In the genomic region with DNA sequence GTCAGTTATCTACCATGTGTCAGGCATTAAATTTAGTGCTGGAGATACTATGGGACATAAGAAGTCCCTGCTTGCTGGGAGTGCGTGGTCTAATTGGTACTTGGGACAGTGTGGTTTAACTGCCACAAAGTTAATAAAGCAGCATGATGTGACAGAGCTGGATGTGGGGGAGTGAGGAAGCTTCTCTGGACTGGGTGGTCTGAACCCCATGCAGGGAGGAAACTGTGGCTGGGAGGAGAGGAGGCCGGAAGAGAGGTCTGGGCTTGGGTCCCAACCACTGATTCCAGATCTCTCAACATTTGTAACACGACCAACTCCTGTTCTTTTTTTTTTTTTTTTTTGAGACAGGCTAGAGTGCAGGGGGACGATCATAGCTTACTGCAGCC, we compare ENCODE assay signal across 11 cellular contexts. TPM values are rescaled to one million over a fixed set of nuclear protein-coding genes. Genes with fewer than 3 reads are reported as not detected.
DNase-seq lines count a peak whose midpoint lies in the region; ATAC-seq and TF ChIP-seq lines count a peak whose summit lies in the region.
"Had no signal": no experiment of that assay in that cellular context is flagged by ENCODE, and none has a peak within 500 bp of the region (broad histone marks: within the 10 kb centered on the region; RNA-seq: fewer than 3 reads in every experiment).

No MANE protein-coding gene starts in this region.

- no peaks in the 10 kb centered on the region for H3K36me3 ChIP-seq in PC-9 (ENCODE audit: low read depth)
- H3K36me3 ChIP-seq: neural progenitor cell had no signal

- ATAC-seq in GM18909 (IDR thresholded peaks at IDR 0.05; ENCODE audit: poor library complexity, unreplicated experiment) (peak; percentile 28), HG03097 (IDR thresholded peaks at IDR 0.05; ENCODE audit: low FRiP score, unreplicated experiment) (peak; percentile 36), GM21360 (IDR thresholded peaks at IDR 0.05; ENCODE audit: unreplicated experiment) (no peak), GM18505 (IDR thresholded peaks at IDR 0.05; ENCODE audit: unreplicated experiment) (no peak)

- H3K27me3 ChIP-seq in PC-9 (ENCODE audit: insufficient read depth, low read depth) = no peaks in the 10 kb centered on the region
- H3K27me3 ChIP-seq: neural progenitor cell had no signal

- H3K36me3 Mint-ChIP-seq in neural crest cell (ENCODE audit: low read depth) = no peaks in the 10 kb centered on the region

- H3K9me2 ChIP-seq in PC-9 (ENCODE audit: insufficient read depth) = no peaks in the 10 kb centered on the region

- CTCF ChIA-PET in PC-9 (lab: Charles Lee) = no interaction called here

- peaks cover 8% of the 10 kb centered on the region for H3K4me1 ChIP-seq in PC-9 (replicated peaks; ENCODE audit: insufficient read depth)

- no peak overlapping the region for H3K4me3 Mint-ChIP-seq in neural crest cell
- H3K4me3 Mint-ChIP-seq: neural progenitor cell had no signal

- no peak for TF ChIP-seq POLR2A in GM18505 (IDR thresholded peaks at IDR 0.05; ENCODE audit: borderline replicate concordance, extremely low read depth, insufficient read depth, insufficient read length)

- H4K20me1 ChIP-seq in PC-9 (ENCODE audit: insufficient read depth) = 0 out of 2 replicates have a peak, but pooled peaks cover 2% of the 10 kb centered on the region

- 0 out of 2 replicates have a peak, but pooled peaks cover 5% of the 10 kb centered on the region for H3F3A ChIP-seq in PC-9 (ENCODE audit: insufficient read depth, low read depth)

- intact Hi-C loops in PC-9 (cut with micrococcal nuclease; ENCODE audit: unreplicated experiment) = no loop called here

- no peak overlapping the region for H3K4me2 ChIP-seq in PC-9
- H3K4me2 ChIP-seq: neural progenitor cell had no signal

- DNase-seq in SKM-1 treated with dmso at 0.1 percent for 144 hours (lab: John Stamatoyannopoulos, UW; ENCODE audit: unreplicated experiment) = peak; percentile 64
- DNase-seq in neural crest cell (ENCODE audit: low read depth, low spot score) = no peak
- no peak for DNase-seq in NCI-H510A (lab: John Stamatoyannopoulos, UW)
- no peak for DNase-seq in PC-9
- DNase-seq: NCI-H524, T-helper 9 cell had no signal

- no TSS peak for BruUV-seq in PC-9 (replicated peaks; lab: Mats Ljungman, UMichigan)

- no peak overlapping the region for H3K4me3 ChIP-seq in PC-9
- H3K4me3 ChIP-seq: neural progenitor cell had no signal

- no peak overlapping the region for H2AFZ ChIP-seq in PC-9
- H2AFZ ChIP-seq: neural progenitor cell had no signal

- H3K9me3 Mint-ChIP-seq in neural crest cell = no peaks in the 10 kb centered on the region
- H3K9me3 Mint-ChIP-seq: neural progenitor cell had no signal

- peaks cover 57% of the 10 kb centered on the region for H3K79me2 ChIP-seq in PC-9 (ENCODE audit: low read depth)

- no peaks in the 10 kb centered on the region for H3K27me3 Mint-ChIP-seq in neural crest cell (ENCODE audit: low read depth)

- POLR2A ChIA-PET in PC-9 (lab: Charles Lee; ENCODE audit: unreplicated experiment) = no interaction called here

- H3K9me3 ChIP-seq in PC-9 (ENCODE audit: insufficient read depth, low read depth) = no peaks in the 10 kb centered on the region

- H3K27ac Mint-ChIP-seq in neural crest cell (ENCODE audit: unreplicated experiment) = peak overlapping the region; percentile 37
- H3K27ac Mint-ChIP-seq: neural progenitor cell had no signal

- peaks cover 20% of the 10 kb centered on the region for H3K4me1 Mint-ChIP-seq in neural crest cell

- H3K27ac ChIP-seq in PC-9 = no peak overlapping the region
- H3K27ac ChIP-seq: neural progenitor cell had no signal

- no peak for TF ChIP-seq CTCF in neural crest cell (conservative IDR thresholded peaks at IDR 0.05)
- no peak for TF ChIP-seq CTCF in PC-9 (conservative IDR thresholded peaks at IDR 0.05)

RNA-seq across cellular contexts. Expression of gene ST3GAL4, which starts 37.1 kb away (rescaled TPM):
- total RNA-seq in neural crest cell = 22.4 and 23.1 TPM in 2 replicates
- 44.1 and 46.2 TPM in 2 replicates for total RNA-seq in PC-9 (2021)

Comparison
In these comparisons a context has a peak if more than half of its experiments do, and no peak if none do; other contexts are left out.
1. ATAC-seq: peak in GM18909 (single experiment) and HG03097 (single experiment); none in GM21360 (single experiment) and GM18505 (single experiment).